26 cellular contexts compared by ENCODE assay signal in the genomic region with DNA sequence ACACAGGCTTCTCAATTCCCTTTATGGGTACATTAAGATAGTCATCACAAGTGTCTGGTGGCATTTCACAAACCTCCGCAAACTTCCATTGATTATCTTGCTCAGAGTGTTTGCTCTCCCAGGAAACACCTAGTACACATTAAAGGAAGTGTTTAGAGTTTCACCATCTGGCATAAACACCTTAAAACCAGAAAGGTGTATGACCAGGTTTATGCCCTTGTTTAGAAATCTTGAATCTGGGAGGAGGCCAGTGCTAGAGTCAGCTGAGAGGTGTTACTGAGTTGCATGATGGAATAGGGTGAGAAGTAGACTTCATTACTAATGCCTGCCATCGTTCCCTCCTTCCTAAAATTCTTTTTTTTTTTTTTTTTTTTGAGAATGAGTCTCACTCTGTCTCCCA.
"Had no signal": no experiment of that assay in that cellular context is flagged by ENCODE, and none has a peak within 500 bp of the region (broad histone marks: within the 10 kb centered on the region; RNA-seq: fewer than 3 reads in every experiment).

No MANE protein-coding gene starts in this region.

- H3K4me3 ChIP-seq: stomach, suprapubic skin, testis, thoracic aorta, thyroid gland, tibial artery, tibial nerve, transverse colon, upper lobe of left lung, upper lobe of right lung, uterus, vagina had no signal

- DNase-seq: stimulated activated CD4-positive, alpha-beta T cell treated with anti-CD3 and anti-CD28 coated beads, Interleukin-2, amount 100 ng/mL, for 48 hours; stimulated activated CD4-positive, alpha-beta T cell treated with anti-CD3 and anti-CD28 coated beads, Interleukin-4, amount 100 ng/mL, for 1 hour; stimulated activated CD4-positive, alpha-beta T cell treated with anti-CD3 and anti-CD28 coated beads, Interleukin-4, amount 100 ng/mL, for 24 hours; stimulated activated CD4-positive, alpha-beta T cell treated with anti-CD3 and anti-CD28 coated beads, Interleukin-4, amount 100 ng/mL, for 4 hours; stimulated activated CD8-positive, alpha-beta memory T cell treated with anti-CD3 and anti-CD28 coated beads, Interleukin-4, amount 100 ng/mL, for 48 hours; stimulated activated naive B cell treated with anti-CD40 and anti-IgM and Interleukin-4, amounts not matched to agents 10 μg/mL and 1 μg/mL and 100 μg/mL, for 72 hours; stimulated activated naive CD4-positive, alpha-beta T cell; stimulated activated naive CD4-positive, alpha-beta T cell treated with Interleukin-2 at 50 U/mL for 16 hours; stimulated activated naive CD8-positive, alpha-beta T cell treated with anti-CD3 and anti-CD28 coated beads, Interleukin-15, amount 100 ng/mL, for 72 hours; stimulated activated naive CD8-positive, alpha-beta T cell treated with anti-CD3 and anti-CD28 coated beads, Interleukin-15, Interleukin-2, amounts not matched to agents 100 U/mL and 50 U/mL, for 24 hours; stomach; substantia nigra; testis; thyroid gland; tibial artery; transverse colon; trophoblast cell; upper lobe of left lung; upper lobe of right lung; uterus had no signal

- H3K36me3 ChIP-seq: stomach, suprapubic skin, thoracic aorta, thyroid gland, tibial artery, transverse colon, upper lobe of left lung, upper lobe of right lung, uterus, vagina had no signal

- ATAC-seq: stimulated activated effector memory CD8-positive, alpha-beta T cell treated with anti-CD3 and anti-CD28 coated beads, Interleukin-12 subunit alpha, Interleukin-12 subunit beta, amount 100 ng/mL, for 72 hours; stimulated activated memory B cell treated with anti-CD40 and anti-IgM and Interleukin-4, amounts not matched to agents 10 μg/mL and 1 μg/mL and 100 μg/mL, for 72 hours; stimulated activated naive B cell treated with anti-CD40 and anti-IgM and Interleukin-4, amounts not matched to agents 10 μg/mL and 1 μg/mL and 100 μg/mL, for 72 hours; stimulated activated naive CD8-positive, alpha-beta T cell treated with anti-CD3 and anti-CD28 coated beads, Interleukin-15, amount 100 ng/mL, for 72 hours; stimulated activated naive CD8-positive, alpha-beta T cell treated with anti-CD3 and anti-CD28 coated beads, Interleukin-15, Interleukin-2, amounts not matched to agents 100 U/mL and 50 U/mL, for 24 hours; upper lobe of right lung had no signal

- H3K9me3 ChIP-seq: stomach, suprapubic skin, testis, thoracic aorta, thyroid gland, tibial artery, tibial nerve, transverse colon, upper lobe of left lung, upper lobe of right lung, uterus, vagina had no signal

- H3K4me1 ChIP-seq: stomach, testis, thyroid gland, tibial artery, tibial nerve, upper lobe of left lung, upper lobe of right lung, uterus, vagina had no signal
